In genomic region chr19:19171821-19172532, GRCh38 we compare ENCODE assay signal across 1 cellular context.
A peak's percentile ranks its signal among the peaks of the same experiment; 100 is the strongest.
TF ChIP-seq lines count a peak whose summit lies in the region.

No MANE protein-coding gene starts in this region.

TF ChIP-seq in HepG2, 621 proteins besides CTCF, POLR2A, EP300 and RAD21 (continued from another document):
- TF ChIP-seq ZBTB2 (CRISPR knock-in tag; IDR thresholded peaks at IDR 0.05; ENCODE audit: low read depth): no peak
- TF ChIP-seq GABPA (IDR thresholded peaks at IDR 0.05; ENCODE audit: low read depth, low read length): no peak
- 0 out of 2 replicates have a peak, but pooled peaks have one; percentile 25 for TF ChIP-seq GABPA (CRISPR knock-in tag; IDR thresholded peaks at IDR 0.05; ENCODE audit: low read depth)
- TF ChIP-seq NFIB (CRISPR knock-in tag; IDR thresholded peaks at IDR 0.05; ENCODE audit: borderline replicate concordance): no peak
